In the genomic region with DNA sequence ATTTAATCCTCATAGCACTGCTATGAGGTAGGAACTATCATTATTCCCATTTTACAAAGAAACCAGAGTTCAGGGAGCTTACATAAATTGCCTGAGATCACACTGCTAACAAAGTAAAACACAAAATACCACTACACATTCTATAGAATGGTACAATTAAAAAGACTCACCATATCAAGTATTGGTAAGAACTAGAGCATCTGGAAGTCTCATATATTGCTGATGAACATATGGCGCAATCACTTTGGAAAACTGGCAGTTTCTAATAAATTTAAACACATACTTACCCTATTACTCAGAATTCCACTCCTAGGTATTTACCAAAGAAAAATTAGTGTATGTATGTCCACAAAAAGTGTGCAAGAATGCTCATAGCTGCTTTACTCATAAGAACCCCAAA, we compare ENCODE assay signal across 2 cellular contexts.
TF ChIP-seq lines count a peak whose summit lies in the region.

No MANE protein-coding gene starts in this region.

TF ChIP-seq in HepG2, 621 proteins besides CTCF, POLR2A, EP300 and RAD21 (continued from another document):
- TF ChIP-seq HOXA9 (CRISPR knock-in tag; IDR thresholded peaks at IDR 0.05; ENCODE audit: borderline replicate concordance): no peak

TF ChIP-seq in K562, 482 proteins besides CTCF, POLR2A, EP300 and RAD21:
- TF ChIP-seq, protein P1, sequence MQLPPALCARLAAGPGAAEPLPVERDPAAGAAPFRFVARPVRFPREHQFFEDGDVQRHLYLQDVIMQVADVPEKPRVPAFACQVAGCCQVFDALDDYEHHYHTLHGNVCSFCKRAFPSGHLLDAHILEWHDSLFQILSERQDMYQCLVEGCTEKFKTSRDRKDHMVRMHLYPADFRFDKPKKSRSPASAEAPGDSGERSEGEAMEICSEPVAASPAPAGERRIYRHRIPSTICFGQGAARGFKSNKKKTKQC (CRISPR knock-in tag; IDR thresholded peaks at IDR 0.05): no peak
- TF ChIP-seq MEIS2 (IDR thresholded peaks at IDR 0.05; ENCODE audit: partially characterized antibody) (no peak), ZNF24 (IDR thresholded peaks at IDR 0.05) (no peak), CEBPG (CRISPR knock-in tag; IDR thresholded peaks at IDR 0.05) (no peak), CEBPG (tag; conservative IDR thresholded peaks at IDR 0.05 in 1 of 2, IDR thresholded peaks at IDR 0.05 in 1 of 2) (peak in 1 of 2 experiments; percentile 51; a peak in 2 of 4 replicates), CEBPB (tag; IDR thresholded peaks at IDR 0.05) (peak; percentile 46; the same call in 1 of the 2 replicates)
- TF ChIP-seq, protein P2, sequence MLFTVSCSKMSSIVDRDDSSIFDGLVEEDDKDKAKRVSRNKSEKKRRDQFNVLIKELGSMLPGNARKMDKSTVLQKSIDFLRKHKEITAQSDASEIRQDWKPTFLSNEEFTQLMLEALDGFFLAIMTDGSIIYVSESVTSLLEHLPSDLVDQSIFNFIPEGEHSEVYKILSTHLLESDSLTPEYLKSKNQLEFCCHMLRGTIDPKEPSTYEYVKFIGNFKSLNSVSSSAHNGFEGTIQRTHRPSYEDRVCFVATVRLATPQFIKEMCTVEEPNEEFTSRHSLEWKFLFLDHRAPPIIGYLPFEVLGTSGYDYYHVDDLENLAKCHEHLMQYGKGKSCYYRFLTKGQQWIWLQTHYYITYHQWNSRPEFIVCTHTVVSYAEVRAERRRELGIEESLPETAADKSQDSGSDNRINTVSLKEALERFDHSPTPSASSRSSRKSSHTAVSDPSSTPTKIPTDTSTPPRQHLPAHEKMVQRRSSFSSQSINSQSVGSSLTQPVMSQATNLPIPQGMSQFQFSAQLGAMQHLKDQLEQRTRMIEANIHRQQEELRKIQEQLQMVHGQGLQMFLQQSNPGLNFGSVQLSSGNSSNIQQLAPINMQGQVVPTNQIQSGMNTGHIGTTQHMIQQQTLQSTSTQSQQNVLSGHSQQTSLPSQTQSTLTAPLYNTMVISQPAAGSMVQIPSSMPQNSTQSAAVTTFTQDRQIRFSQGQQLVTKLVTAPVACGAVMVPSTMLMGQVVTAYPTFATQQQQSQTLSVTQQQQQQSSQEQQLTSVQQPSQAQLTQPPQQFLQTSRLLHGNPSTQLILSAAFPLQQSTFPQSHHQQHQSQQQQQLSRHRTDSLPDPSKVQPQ (CRISPR knock-in tag; IDR thresholded peaks at IDR 0.05; ENCODE audit: borderline replicate concordance): no peak
